ENCODE assay signal across 10 cellular contexts in the genomic region with DNA sequence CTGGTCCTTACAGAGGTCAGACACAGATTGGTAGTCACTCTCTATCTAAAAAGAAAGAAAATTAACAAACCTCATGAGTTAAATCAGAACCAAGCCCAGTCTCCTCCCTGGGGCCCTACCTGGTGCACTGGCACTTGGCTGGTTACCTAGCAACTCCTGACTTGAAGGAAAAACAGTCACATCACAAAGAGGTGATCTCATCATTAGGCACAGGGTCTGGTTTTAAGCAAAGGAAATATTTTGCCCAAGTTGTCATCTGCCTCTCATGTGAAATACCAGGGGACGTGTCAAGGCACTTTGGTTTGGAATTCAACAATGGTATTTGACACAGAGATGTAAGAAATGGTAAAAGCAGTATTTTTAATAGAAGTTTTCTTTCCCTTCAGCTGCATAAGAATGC. TPM values are rescaled to one million over a fixed set of nuclear protein-coding genes. Genes with fewer than 3 reads are reported as not detected.
DNase-seq lines count a peak whose midpoint lies in the region; ATAC-seq and TF ChIP-seq lines count a peak whose summit lies in the region.
"Had no signal": no experiment of that assay in that cellular context is flagged by ENCODE, and none has a peak within 500 bp of the region (broad histone marks: within the 10 kb centered on the region; RNA-seq: fewer than 3 reads in every experiment).

No MANE protein-coding gene starts in this region.

- no peak overlapping the region for H3K4me3 Mint-ChIP-seq in endothelial cell (ENCODE audit: unreplicated experiment)
- H3K4me3 Mint-ChIP-seq: naive thymus-derived CD8-positive, alpha-beta T cell had no signal

- peak overlapping the region; percentile 97 for H3K27ac Mint-ChIP-seq in endothelial cell (ENCODE audit: unreplicated experiment)
- H3K27ac Mint-ChIP-seq: naive thymus-derived CD8-positive, alpha-beta T cell had no signal

- no peaks in the 10 kb centered on the region for H3K9me3 Mint-ChIP-seq in endothelial cell (ENCODE audit: unreplicated experiment)

- DNase-seq in NCI-H345 (lab: John Stamatoyannopoulos, UW) (peak; percentile 14), NCI-H345 treated with DMSO at 0.1 percent for 48 hours (lab: John Stamatoyannopoulos, UW; ENCODE audit: unreplicated experiment) (no peak), NCI-H2029 (lab: John Stamatoyannopoulos, UW) (peak; percentile 13), endothelial cell (ENCODE audit: low spot score) (peak; percentile 18), retinal pigment epithelial cell (ENCODE audit: low read depth) (peak; percentile 58), NCI-H1694 treated with DMSO at 0.1 percent for 48 hours (lab: John Stamatoyannopoulos, UW) (no peak)
- DNase-seq: NCI-H2081 treated with DMSO at 0.1 percent for 48 hours had no signal

- ATAC-seq in HG03469 (IDR thresholded peaks at IDR 0.05; ENCODE audit: unreplicated experiment) (no peak), HG03039 (IDR thresholded peaks at IDR 0.05; ENCODE audit: unreplicated experiment) (no peak)
- ATAC-seq: naive thymus-derived CD8-positive, alpha-beta T cell had no signal

- H3K27me3 Mint-ChIP-seq in endothelial cell (ENCODE audit: unreplicated experiment): no peaks in the 10 kb centered on the region

- peaks cover 13% of the 10 kb centered on the region for H3K4me1 Mint-ChIP-seq in endothelial cell (ENCODE audit: unreplicated experiment)

- TF ChIP-seq CTCF in endothelial cell (IDR thresholded peaks at IDR 0.05; ENCODE audit: unreplicated experiment) (no peak), retinal pigment epithelial cell (conservative IDR thresholded peaks at IDR 0.05; ENCODE audit: low read depth, low read length) (no peak)

- no peak overlapping the region for H3K4me3 ChIP-seq in retinal pigment epithelial cell (ENCODE audit: low read length)

- H3K36me3 Mint-ChIP-seq in endothelial cell (ENCODE audit: low read depth, unreplicated experiment): no peaks in the 10 kb centered on the region
- H3K36me3 Mint-ChIP-seq: naive thymus-derived CD8-positive, alpha-beta T cell had no signal

RNA-seq across cellular contexts. Expression of a gene that starts 47.7 kb away (rescaled TPM):
- 1.3 TPM for total RNA-seq in endothelial cell (ENCODE audit: unreplicated experiment)

Comparison
In these comparisons a context has a peak if more than half of its experiments do, and no peak if none do; other contexts are left out.
1. DNase-seq: peak in NCI-H345 (single experiment), NCI-H2029 (single experiment), endothelial cell (single experiment) and retinal pigment epithelial cell (single experiment); none in NCI-H345 treated with DMSO at 0.1 percent for 48 hours (single experiment) and NCI-H1694 treated with DMSO at 0.1 percent for 48 hours (single experiment).